ENCODE assay signal across 18 cellular contexts in the genomic region with DNA sequence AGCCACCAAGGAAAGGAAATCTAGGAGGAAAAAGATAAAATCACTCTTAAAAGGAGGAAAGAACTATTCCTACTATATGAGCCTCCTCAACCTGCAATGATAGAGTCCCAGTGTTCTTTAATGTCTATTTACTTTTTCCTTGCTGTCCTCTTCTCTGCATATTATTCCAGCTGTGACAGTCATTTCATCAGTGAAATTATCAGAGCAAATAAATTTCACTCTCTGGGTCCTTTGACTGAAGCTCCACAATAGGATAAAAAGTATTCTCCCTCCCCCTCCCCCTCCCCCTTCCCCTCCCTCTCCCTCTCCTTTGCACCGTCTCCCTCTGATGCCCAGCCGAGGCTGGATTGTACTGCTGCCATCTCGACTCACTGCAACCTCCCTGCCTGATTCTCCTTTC.
DNase-seq lines count a peak whose midpoint lies in the region; ATAC-seq, FAIRE-seq and TF ChIP-seq lines count a peak whose summit lies in the region.
"Had no signal": no experiment of that assay in that cellular context is flagged by ENCODE, and none has a peak within 500 bp of the region (broad histone marks: within the 10 kb centered on the region; RNA-seq: fewer than 3 reads in every experiment).

No MANE protein-coding gene starts in this region.

- H3K36me3 Mint-ChIP-seq in Calu3 (ENCODE audit: insufficient read depth, unreplicated experiment) = no peaks in the 10 kb centered on the region
- H3K36me3 Mint-ChIP-seq: CD4-positive, alpha-beta memory T cell had no signal

- no peak overlapping the region for H3K4me3 Mint-ChIP-seq in Calu3 (ENCODE audit: low read depth, unreplicated experiment)
- H3K4me3 Mint-ChIP-seq: CD4-positive, alpha-beta memory T cell had no signal

- peak overlapping the region; percentile 64 for H2AFZ ChIP-seq in HepG2 (ENCODE audit: low read length)
- H2AFZ ChIP-seq in K562 (ENCODE audit: low read depth, low read length) = no peak overlapping the region
- H2AFZ ChIP-seq in smooth muscle cell (ENCODE audit: low read depth) = peak overlapping the region; percentile 77
- H2AFZ ChIP-seq: GM23248 had no signal

- peaks cover 40% of the 10 kb centered on the region for H3K4me1 Mint-ChIP-seq in Calu3 (ENCODE audit: low read depth, unreplicated experiment)

- peaks cover 50% of the 10 kb centered on the region for H3K4me1 ChIP-seq in HepG2 (ENCODE audit: insufficient read depth, low read length)
- H3K4me1 ChIP-seq in right lobe of liver = peaks cover 0 to 8% (median 3%) of the 10 kb centered on the region in 4 donors
- H3K4me1 ChIP-seq in K562 (replicated peaks in 1 of 2; ENCODE audit: control insufficient read depth in 2 of 2, insufficient read depth in 2 of 2, low read length in 2 of 2) = no peaks in the 10 kb centered on the region
- H3K4me1 ChIP-seq in smooth muscle cell (ENCODE audit: low read depth) = no peaks in the 10 kb centered on the region

- ATAC-seq in HepG2 = no peak
- ATAC-seq in right lobe of liver = no peak
- no peak for ATAC-seq in K562

- H3K27me3 ChIP-seq in HepG2 (ENCODE audit: control insufficient read depth in 1 of 2, insufficient read depth in 2 of 2, low read length in 2 of 2) (no peaks in the 10 kb centered on the region), right lobe of liver (no peaks in the 10 kb centered on the region), K562 (ENCODE audit: control insufficient read depth in 2 of 2, insufficient read depth in 2 of 2, low read length in 2 of 2) (no peaks in the 10 kb centered on the region; a peak in 1 of 5 replicates), smooth muscle cell (ENCODE audit: low read depth) (no peaks in the 10 kb centered on the region)

- H3K79me2 ChIP-seq in HepG2 (ENCODE audit: insufficient read depth, low read length) (no peaks in the 10 kb centered on the region), K562 (ENCODE audit: control insufficient read depth, insufficient read depth, low read length) (no peaks in the 10 kb centered on the region), smooth muscle cell (ENCODE audit: low read depth) (no peaks in the 10 kb centered on the region)

- no peak overlapping the region for H3K4me2 ChIP-seq in HepG2 (ENCODE audit: low read depth, low read length)
- no peak overlapping the region for H3K4me2 ChIP-seq in K562 (ENCODE audit: insufficient read depth, low read length)
- H3K4me2 ChIP-seq in smooth muscle cell = no peak overlapping the region

- no peak overlapping the region for H3K9ac ChIP-seq in HepG2 (ENCODE audit: insufficient read depth, low read depth, low read length)
- H3K9ac ChIP-seq in K562 (ENCODE audit: insufficient read depth in 1 of 2, low read depth in 2 of 2, low read length in 2 of 2) = no peak overlapping the region
- no peak overlapping the region for H3K9ac ChIP-seq in smooth muscle cell (ENCODE audit: low read depth)
- H3K9ac ChIP-seq: GM23248 had no signal

- WGBS in HepG2 (ENCODE audit: low lambda C conversion rate) = 94% methylated on average over 3 of the region's 3 CpGs
- 91% methylated on average over 3 of the region's 3 CpGs for WGBS in right lobe of liver (ENCODE audit: insufficient coverage, low coverage, low lambda C conversion rate, missing lambda C conversion rate)
- 0% methylated on average over 3 of the region's 3 CpGs for WGBS in K562 (ENCODE audit: insufficient coverage, low coverage, missing lambda C conversion rate)
- no CpG with 5 or more reads among the region's 3 CpGs for WGBS in smooth muscle cell (ENCODE audit: low lambda C conversion rate)

- no peaks in the 10 kb centered on the region for H3K9me1 ChIP-seq in K562 (ENCODE audit: control insufficient read depth, insufficient read depth, low read length)

- in situ Hi-C loops in HepG2 (cut with HindIII; ENCODE audit: extremely low pct_ligation_motif_present, low pct_unique_long_range_greater_than_20kb) = no loop called here
- in situ Hi-C loops in K562 (cut with MboI) = no loop called here

- TF ChIP-seq RAD21 in HepG2 (CRISPR knock-in tag; IDR thresholded peaks at IDR 0.05) = no peak
- no peak for TF ChIP-seq RAD21 in K562 (CRISPR knock-in tag; conservative IDR thresholded peaks at IDR 0.05 in 1 of 2, IDR thresholded peaks at IDR 0.05 in 1 of 2)

- TF ChIP-seq CTCF in HepG2 (CRISPR knock-in tag; IDR thresholded peaks at IDR 0.05) = no peak
- TF ChIP-seq CTCF in right lobe of liver (IDR thresholded peaks at IDR 0.05) = no peak
- TF ChIP-seq CTCF in K562 (IDR thresholded peaks at IDR 0.05 in 2 of 3, conservative IDR thresholded peaks at IDR 0.05 in 1 of 3; ENCODE audit: insufficient read depth in 2 of 3, low read depth in 1 of 3, low read length in 3 of 3) = no peak
- TF ChIP-seq CTCF in smooth muscle cell (IDR thresholded peaks at IDR 0.05; ENCODE audit: borderline replicate concordance, insufficient read depth, poor library complexity, severe bottlenecking) = no peak
- TF ChIP-seq CTCF in Calu3 (IDR thresholded peaks at IDR 0.05; ENCODE audit: unreplicated experiment) = no peak

- no peaks in the 10 kb centered on the region for H4K20me1 ChIP-seq in HepG2 (ENCODE audit: insufficient read depth, low read length)
- no peaks in the 10 kb centered on the region for H4K20me1 ChIP-seq in K562 (replicated peaks; ENCODE audit: control insufficient read depth, insufficient read depth, low read length)
- H4K20me1 ChIP-seq in smooth muscle cell (ENCODE audit: low read depth) = no peaks in the 10 kb centered on the region

- H3K9me3 ChIP-seq in HepG2 (ENCODE audit: low read length) (no peaks in the 10 kb centered on the region), right lobe of liver (no peaks in the 10 kb centered on the region), K562 (replicated peaks; ENCODE audit: control insufficient read depth, insufficient read depth, low read depth, low read length) (no peaks in the 10 kb centered on the region), smooth muscle cell (replicated peaks; ENCODE audit: low read depth) (no peaks in the 10 kb centered on the region)

- peak overlapping the region; percentile 53 for H3K27ac ChIP-seq in HepG2 (ENCODE audit: extremely low read length, insufficient read depth, low read length)
- no peak overlapping the region for H3K27ac ChIP-seq in right lobe of liver
- H3K27ac ChIP-seq in K562 (ENCODE audit: extremely low read depth, low read depth, low read length) = no peak overlapping the region
- no peak overlapping the region for H3K27ac ChIP-seq in smooth muscle cell (ENCODE audit: low read depth)
- H3K27ac ChIP-seq: GM23248 had no signal

- H3K27ac Mint-ChIP-seq in Calu3 (ENCODE audit: unreplicated experiment) = no peak overlapping the region
- H3K27ac Mint-ChIP-seq: CD4-positive, alpha-beta memory T cell had no signal

- POLR2A ChIA-PET in HepG2 (lab: Yijun Ruan, JAX) = no interaction called here
- POLR2A ChIA-PET in K562 (lab: Yijun Ruan, JAX) = no interaction called here

- CTCF ChIA-PET in HepG2 (lab: Yijun Ruan, JAX; ENCODE audit: low intra/inter-chr PET ratio, low total read pairs) (no interaction called here), K562 (lab: Yijun Ruan, JAX; ENCODE audit: low intra/inter-chr PET ratio) (no interaction called here), Calu3 (lab: Charles Lee) (no interaction called here)

- TF ChIP-seq POLR2A in HepG2 (IDR thresholded peaks at IDR 0.05; ENCODE audit: insufficient read depth in 1 of 2, low read depth in 2 of 2, low read length in 2 of 2) (no peak), right lobe of liver (IDR thresholded peaks at IDR 0.05) (no peak), K562 (conservative IDR thresholded peaks at IDR 0.05) (no peak)

- BruUV-seq in HepG2 (replicated peaks; lab: Mats Ljungman, UMichigan) (no TSS peak), K562 (replicated peaks; lab: Mats Ljungman, UMichigan) (no TSS peak), Calu3 (replicated peaks; lab: Mats Ljungman, UMichigan) (no TSS peak)

- H3K9me3 Mint-ChIP-seq in Calu3 (ENCODE audit: low read depth, unreplicated experiment) = no peaks in the 10 kb centered on the region

- no peaks in the 10 kb centered on the region for H3K27me3 Mint-ChIP-seq in Calu3 (ENCODE audit: unreplicated experiment)

- no peaks in the 10 kb centered on the region for H3F3A ChIP-seq in smooth muscle cell (ENCODE audit: low read depth)

- no peaks in the 10 kb centered on the region for H3K36me3 ChIP-seq in HepG2 (replicated peaks in 1 of 2; ENCODE audit: control insufficient read depth in 1 of 2, insufficient read depth in 2 of 2, low read length in 2 of 2)
- no peaks in the 10 kb centered on the region for H3K36me3 ChIP-seq in right lobe of liver
- H3K36me3 ChIP-seq in K562 (ENCODE audit: control insufficient read depth, insufficient read depth, low read length) = no peaks in the 10 kb centered on the region
- no peaks in the 10 kb centered on the region for H3K36me3 ChIP-seq in smooth muscle cell (ENCODE audit: low read depth)

- DNase-seq in HepG2 (ENCODE audit: low spot score) (no peak), right lobe of liver (no peak), K562 (ENCODE audit: extremely low read depth in 1 of 4, low spot score in 3 of 4) (no peak), smooth muscle cell (lab: John Stamatoyannopoulos, UW; ENCODE audit: unreplicated experiment) (no peak), Calu3 (no peak)
- no peak for DNase-seq in NK-92 treated with Interleukin-12 subunit alpha and Interleukin-12 subunit beta, amount 100 ng/mL, for 24 hours (lab: John Stamatoyannopoulos, UW)
- DNase-seq: 8988T; C1 segment of cervical spinal cord; CD4-positive, alpha-beta memory T cell; COR-L47; DMS153; DND-41; GM23248; H7; HCEC 1CT had no signal

- H3K4me3 ChIP-seq in HepG2 (replicated peaks in 1 of 3; ENCODE audit: insufficient read depth in 1 of 3, low read depth in 2 of 3, low read length in 3 of 3) (no peak overlapping the region), right lobe of liver (no peak overlapping the region), K562 (no peak overlapping the region), smooth muscle cell (no peak overlapping the region)
- H3K4me3 ChIP-seq: GM23248 had no signal

- no peak for TF ChIP-seq EP300 in HepG2 (IDR thresholded peaks at IDR 0.05; ENCODE audit: low read depth in 2 of 2, low read length in 2 of 2)
- TF ChIP-seq EP300 in HepG2 (CRISPR knock-in tag; IDR thresholded peaks at IDR 0.05; ENCODE audit: borderline replicate concordance) = no peak
- no peak for TF ChIP-seq EP300 in K562 (IDR thresholded peaks at IDR 0.05; ENCODE audit: low read length)

- FAIRE-seq in HepG2 (lab: Jason Lieb, UNC) (no peak), K562 (lab: Jason Lieb, UNC) (no peak)
- FAIRE-seq: G401.6, GM12892, H1 had no signal

- intact Hi-C loops in HepG2 (cut with micrococcal nuclease; ENCODE audit: unreplicated experiment) = loop anchor here (10.0 kb wide), 1 partner anchor 232 kb away; no protein-coding TSS in a partner anchor
- intact Hi-C loops in right lobe of liver (cut with DNase I) = no loop called here
- intact Hi-C loops in K562 (cut with micrococcal nuclease) = no loop called here
- intact Hi-C loops in Calu3 (cut with micrococcal nuclease; ENCODE audit: unreplicated experiment) = no loop called here

TF ChIP-seq in HepG2, 621 proteins besides CTCF, POLR2A, EP300 and RAD21:
- no peak for TF ChIP-seq GZF1 (CRISPR knock-in tag; IDR thresholded peaks at IDR 0.05)
- peak; percentile 93 for TF ChIP-seq HNRNPK (IDR thresholded peaks at IDR 0.05; ENCODE audit: low read depth, low read length, poor library complexity, severe bottlenecking)

TF ChIP-seq in K562, 482 proteins besides CTCF, POLR2A, EP300 and RAD21 (continues in another document):
- no peak for TF ChIP-seq RBM17 (IDR thresholded peaks at IDR 0.05; ENCODE audit: borderline replicate concordance, low read depth, low read length)
- no peak for TF ChIP-seq MAFK (IDR thresholded peaks at IDR 0.05; ENCODE audit: low read length)
- TF ChIP-seq SUPT5H (IDR thresholded peaks at IDR 0.05) = no peak
